8 cellular contexts compared by ENCODE assay signal in genomic region chr15:77634266-77634962, GRCh38. TPM values are rescaled to one million over a fixed set of nuclear protein-coding genes. Genes with fewer than 3 reads are reported as not detected.
A peak's percentile ranks its signal among the peaks of the same experiment; 100 is the strongest.
DNase-seq lines count a peak whose midpoint lies in the region; ATAC-seq, FAIRE-seq and TF ChIP-seq lines count a peak whose summit lies in the region.

No MANE protein-coding gene starts in this region.

- no peak for FAIRE-seq in bronchial epithelial cell (lab: Jason Lieb, UNC)

- no peaks in the 10 kb centered on the region for H3K36me3 ChIP-seq in bronchial epithelial cell (ENCODE audit: control insufficient read depth, insufficient read depth, low read length)

- H3K27me3 ChIP-seq in bronchial epithelial cell (ENCODE audit: control insufficient read depth, insufficient read depth, low read length) = peaks cover 28% of the 10 kb centered on the region

- DNase-seq in Daoy (ENCODE audit: low read depth) (peak; percentile 73), LHCN-M2 (ENCODE audit: low read depth) (peak; percentile 28), UCSD-AML1 (lab: John Stamatoyannopoulos, UW; ENCODE audit: unreplicated experiment) (peak; percentile 54), bronchial epithelial cell (ENCODE audit: low read depth) (peak; percentile 47), kidney tubule cell (ENCODE audit: low spot score) (peak; percentile 68)
- peak; percentile 71 to 72 for DNase-seq in stimulated activated CD4-positive, alpha-beta T cell treated with anti-CD3 and anti-CD28 coated beads, Interleukin-4, amount 100 ng/mL, for 48 hours (ENCODE audit: low read depth in 2 of 2)

- ATAC-seq in GM18502 (IDR thresholded peaks at IDR 0.05; ENCODE audit: poor library complexity, unreplicated experiment) = no peak
- no peak for ATAC-seq in HG02571 (IDR thresholded peaks at IDR 0.05; ENCODE audit: unreplicated experiment)

- TF ChIP-seq CTCF in bronchial epithelial cell (IDR thresholded peaks at IDR 0.05; ENCODE audit: insufficient read depth, low read length, severe bottlenecking) = peak; percentile 79

- no peak overlapping the region for H3K4me3 ChIP-seq in bronchial epithelial cell (ENCODE audit: low read depth, low read length)

RNA-seq across cellular contexts. Expression of gene LINGO1, which starts 1.7 kb away (rescaled TPM):
- 0.11 TPM in 1 of 2 replicates, not detected in the other for total RNA-seq in Daoy (2014; rRNA removed; shearing (Covaris generic))
- total RNA-seq in LHCN-M2 (2014; rRNA removed) (not detected in 2 replicates), bronchial epithelial cell (not detected in 2 replicates)
- 0.10 TPM for polyA plus RNA-seq in LHCN-M2 (2012)
